ENCODE assay signal across 7 cellular contexts in the genomic region with DNA sequence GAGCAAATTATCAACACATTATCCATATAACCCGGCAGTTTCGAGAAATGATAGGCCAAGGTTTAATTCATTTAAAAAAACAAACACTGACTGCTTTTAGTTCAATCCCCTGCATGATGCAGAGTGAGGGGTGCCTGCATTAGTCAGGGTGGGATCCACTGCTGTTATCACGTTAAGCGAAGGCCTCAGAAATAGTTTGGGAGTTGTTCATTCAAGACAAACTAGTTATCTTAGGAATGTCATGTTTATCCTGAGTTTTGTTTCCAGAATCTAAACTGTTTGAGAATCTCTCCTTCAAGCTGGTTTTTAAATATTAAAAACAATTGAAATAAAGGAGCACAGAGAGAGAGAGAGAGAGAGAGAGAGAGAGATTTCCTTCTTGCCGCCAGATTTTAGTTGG.
"Had no signal": no experiment of that assay in that cellular context is flagged by ENCODE, and none has a peak within 500 bp of the region (broad histone marks: within the 10 kb centered on the region; RNA-seq: fewer than 3 reads in every experiment).

No MANE protein-coding gene starts in this region.

- FAIRE-seq: H1, H54, HTR-8/SVneo had no signal

- DNase-seq: H9, HCEC 1CT, KBM-7 had no signal

- H3K4me3 ChIP-seq: GM23338 had no signal

- H3K4me2 ChIP-seq: GM23338 had no signal

- ATAC-seq: GM23338 had no signal

- H2AFZ ChIP-seq: GM23338 had no signal
